ENCODE assay signal across 8 cellular contexts in genomic region chr5:64166201-64166959, GRCh38. TPM values are rescaled to one million over a fixed set of nuclear protein-coding genes. Genes with fewer than 3 reads are reported as not detected.
A peak's percentile ranks its signal among the peaks of the same experiment; 100 is the strongest.
DNase-seq lines count a peak whose midpoint lies in the region; ATAC-seq and TF ChIP-seq lines count a peak whose summit lies in the region.

No MANE protein-coding gene starts in this region.

- no peaks in the 10 kb centered on the region for H3K4me1 ChIP-seq in colonic mucosa
- peaks cover 1% of the 10 kb centered on the region for H3K4me1 ChIP-seq in urinary bladder (ENCODE audit: insufficient read depth)

- no peak overlapping the region for H3K27ac Mint-ChIP-seq in activated CD4-positive, alpha-beta memory T cell treated with anti-CD3 and anti-CD28 coated beads, Interleukin-2, amount 10 ng/mL, durations not matched to agents 7 days and 5 days

- CTCF ChIA-PET in activated CD4-positive, alpha-beta memory T cell treated with anti-CD3 and anti-CD28 coated beads, Interleukin-2, amount 10 ng/mL, durations not matched to agents 7 days and 5 days (lab: Charles Lee) = no interaction called here
- CTCF ChIA-PET in HEK293T (lab: Yijun Ruan, JAX) = no interaction called here

- H3K9me3 ChIP-seq in colonic mucosa = no peaks in the 10 kb centered on the region

- POLR2A ChIA-PET in activated CD4-positive, alpha-beta memory T cell treated with anti-CD3 and anti-CD28 coated beads, Interleukin-2, amount 10 ng/mL, durations not matched to agents 7 days and 5 days (lab: Charles Lee) = no interaction called here
- POLR2A ChIA-PET in HEK293T (lab: Yijun Ruan, JAX) = no interaction called here

- no peak for TF ChIP-seq CTCF in colonic mucosa (IDR thresholded peaks at IDR 0.05)

- no peak overlapping the region for H3K27ac ChIP-seq in colonic mucosa
- H3K27ac ChIP-seq in urinary bladder (ENCODE audit: low read depth) = no peak overlapping the region

- peaks cover 2% of the 10 kb centered on the region for H3K4me1 Mint-ChIP-seq in activated CD4-positive, alpha-beta memory T cell treated with anti-CD3 and anti-CD28 coated beads, Interleukin-2, amount 10 ng/mL, durations not matched to agents 7 days and 5 days

- H3K27me3 Mint-ChIP-seq in activated CD4-positive, alpha-beta memory T cell treated with anti-CD3 and anti-CD28 coated beads, Interleukin-2, amount 10 ng/mL, durations not matched to agents 7 days and 5 days = peaks cover 27% of the 10 kb centered on the region

- ATAC-seq in Right ventricle myocardium inferior = peak; percentile 70

- DNase-seq in Right ventricle myocardium inferior (ENCODE audit: missing footprints) (no peak), cardiac septum (ENCODE audit: low spot score) (no peak), colonic mucosa (peak; percentile 22), lung microvascular endothelial cell (ENCODE audit: low read depth in 2 of 2) (peak; percentile 5 to 8), NCI-H2171 treated with DMSO at 0.1 percent for 48 hours (lab: John Stamatoyannopoulos, UW) (no peak), HEK293T (ENCODE audit: extremely low spot score) (no peak)
- no peak for DNase-seq in activated CD4-positive, alpha-beta memory T cell treated with anti-CD3 and anti-CD28 coated beads, Interleukin-2, amount 10 ng/mL, durations not matched to agents 7 days and 5 days

- 19% methylated on average over 23 of the region's 23 CpGs for WGBS in urinary bladder

- intact Hi-C loops in Right ventricle myocardium inferior (cut with DNase I) (no loop called here), cardiac septum (cut with DNase I) (no loop called here), colonic mucosa (cut with DNase I) (no loop called here)

- H3K9me3 Mint-ChIP-seq in activated CD4-positive, alpha-beta memory T cell treated with anti-CD3 and anti-CD28 coated beads, Interleukin-2, amount 10 ng/mL, durations not matched to agents 7 days and 5 days = no peaks in the 10 kb centered on the region

- H3K4me3 Mint-ChIP-seq in activated CD4-positive, alpha-beta memory T cell treated with anti-CD3 and anti-CD28 coated beads, Interleukin-2, amount 10 ng/mL, durations not matched to agents 7 days and 5 days = no peak overlapping the region

- H3K36me3 Mint-ChIP-seq in activated CD4-positive, alpha-beta memory T cell treated with anti-CD3 and anti-CD28 coated beads, Interleukin-2, amount 10 ng/mL, durations not matched to agents 7 days and 5 days (ENCODE audit: low read depth) = peaks cover 8% of the 10 kb centered on the region

- no peaks in the 10 kb centered on the region for H3K36me3 ChIP-seq in colonic mucosa
- no peaks in the 10 kb centered on the region for H3K36me3 ChIP-seq in urinary bladder (ENCODE audit: insufficient read depth)

- H3K9ac ChIP-seq in colonic mucosa (ENCODE audit: low read depth in 2 of 2, low read length in 2 of 2) = peak overlapping the region in 1 of 2 donors; percentile 80

- H3K27me3 ChIP-seq in colonic mucosa = peaks cover 10% of the 10 kb centered on the region

- H3K4me3 ChIP-seq in colonic mucosa = peak overlapping the region; percentile 57
- H3K4me3 ChIP-seq in urinary bladder (ENCODE audit: low read depth, low read length) = peak overlapping the region; percentile 84

TF ChIP-seq in HEK293T, 16 proteins besides CTCF, POLR2A, EP300 and RAD21:
- TF ChIP-seq SP1 (IDR thresholded peaks at IDR 0.05) (no peak), TARDBP (IDR thresholded peaks at IDR 0.05) (no peak), LEF1 (IDR thresholded peaks at IDR 0.05; ENCODE audit: borderline replicate concordance) (no peak), ELF4 (IDR thresholded peaks at IDR 0.05) (no peak), FOXA1 (IDR thresholded peaks at IDR 0.05) (no peak), SUZ12 (IDR thresholded peaks at IDR 0.05) (no peak), ZNF384 (IDR thresholded peaks at IDR 0.05) (no peak), ARNT (IDR thresholded peaks at IDR 0.05) (no peak), FOXM1 (IDR thresholded peaks at IDR 0.05; ENCODE audit: borderline replicate concordance) (no peak), NFRKB (IDR thresholded peaks at IDR 0.05) (no peak)

RNA-seq across cellular contexts. Expression of gene RNF180, which starts 0.7 kb away (rescaled TPM):
- total RNA-seq in Right ventricle myocardium inferior (11.0 TPM), cardiac septum (13.7 TPM), colonic mucosa (1 to 10 TPM; 1.2 to 2.7 TPM), lung microvascular endothelial cell (1.1 and 1.6 TPM in 2 replicates), urinary bladder (23.8 TPM)
- 5.6 TPM for polyA plus RNA-seq in urinary bladder
- not detected for total RNA-seq in activated CD4-positive, alpha-beta memory T cell treated with anti-CD3 and anti-CD28 coated beads, Interleukin-2, amount 10 ng/mL, durations not matched to agents 7 days and 5 days

Comparison
In these comparisons a context has a peak if more than half of its experiments do, and no peak if none do; other contexts are left out.
1. DNase-seq: peak in colonic mucosa (single experiment) and lung microvascular endothelial cell (2 of 2); none in Right ventricle myocardium inferior (single experiment), cardiac septum (single experiment), activated CD4-positive, alpha-beta memory T cell treated with anti-CD3 and anti-CD28 coated beads, Interleukin-2, amount 10 ng/mL, durations not matched to agents 7 days and 5 days (single experiment), NCI-H2171 treated with DMSO at 0.1 percent for 48 hours (single experiment) and HEK293T (single experiment).